Comparison of ENCODE assay signal across 8 cellular contexts in the genomic region with DNA sequence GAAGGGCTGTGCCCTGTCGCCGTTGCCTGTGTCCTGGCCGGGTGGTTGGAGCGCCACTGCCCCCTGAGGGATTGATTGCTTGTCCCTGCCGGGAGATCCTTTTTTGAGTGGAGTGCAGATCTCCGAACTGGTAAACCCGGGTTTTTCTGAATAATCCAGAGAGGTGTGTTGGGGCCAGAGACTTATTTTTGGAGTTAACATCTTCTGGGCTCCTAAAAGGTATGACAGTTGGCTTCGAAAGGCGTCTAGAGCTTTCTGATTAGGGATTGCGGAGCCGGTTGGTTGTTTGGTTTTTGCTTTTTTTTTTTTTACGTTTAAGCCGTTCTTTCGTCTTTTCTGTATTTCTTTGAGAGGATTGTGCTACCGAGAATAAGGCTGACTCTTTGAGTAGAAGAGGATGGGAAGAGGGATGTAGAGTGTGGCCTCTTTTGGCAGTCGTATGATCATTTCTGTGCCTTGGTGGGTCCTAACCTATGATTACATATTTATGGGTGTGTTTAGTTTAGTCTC. TPM values are rescaled to one million over a fixed set of nuclear protein-coding genes. Genes with fewer than 3 reads are reported as not detected.
DNase-seq lines count a peak whose midpoint lies in the region; ATAC-seq, FAIRE-seq and TF ChIP-seq lines count a peak whose summit lies in the region.

No MANE protein-coding gene starts in this region.

- H3K9ac ChIP-seq in SK-N-MC (ENCODE audit: insufficient read length), result peak overlapping the region; percentile 81
- H3K9ac ChIP-seq in iPS-15b (ENCODE audit: low read depth, low read length), result peak overlapping the region; percentile 90

- H3K9me3 ChIP-seq in SK-N-MC (ENCODE audit: low read depth, low read length) (no peaks in the 10 kb centered on the region), iPS-15b (ENCODE audit: control insufficient read depth, insufficient read depth, low read length) (no peaks in the 10 kb centered on the region), thoracic aorta (no peaks in the 10 kb centered on the region)

- ATAC-seq in thoracic aorta (ENCODE audit: insufficient number of reproducible peaks, low FRiP score, low read depth), result no peak

- H3K36me3 Mint-ChIP-seq in activated naive CD4-positive, alpha-beta T cell treated with anti-CD3 and anti-CD28 coated beads for 36 hours (ENCODE audit: low read depth), result peaks cover 2% of the 10 kb centered on the region

- no peaks in the 10 kb centered on the region for H3K9me3 Mint-ChIP-seq in activated naive CD4-positive, alpha-beta T cell treated with anti-CD3 and anti-CD28 coated beads for 36 hours

- H3K4me3 Mint-ChIP-seq in activated naive CD4-positive, alpha-beta T cell treated with anti-CD3 and anti-CD28 coated beads for 36 hours, result no peak overlapping the region

- H3K27ac Mint-ChIP-seq in activated naive CD4-positive, alpha-beta T cell treated with anti-CD3 and anti-CD28 coated beads for 36 hours, result no peak overlapping the region

- no peak for TF ChIP-seq CTCF in thoracic aorta (IDR thresholded peaks at IDR 0.05)

- CTCF ChIA-PET in activated naive CD4-positive, alpha-beta T cell treated with anti-CD3 and anti-CD28 coated beads for 36 hours (lab: Charles Lee), result interaction anchor here (0.5 to 2.4 kb wide), 9 partner anchors 9 to 177 kb away, joined by 3 to 14 read pairs (median 3); no protein-coding TSS in a partner anchor

- H3K4me1 Mint-ChIP-seq in activated naive CD4-positive, alpha-beta T cell treated with anti-CD3 and anti-CD28 coated beads for 36 hours (ENCODE audit: low read depth), result peaks cover 7% of the 10 kb centered on the region

- peak; percentile 57 for DNase-seq in activated naive CD4-positive, alpha-beta T cell treated with anti-CD3 and anti-CD28 coated beads for 36 hours
- no peak for DNase-seq in activated naive CD4-positive, alpha-beta T cell treated with Interleukin-2 at 50 U/mL for 16 hours
- DNase-seq in SK-N-MC (ENCODE audit: low read depth, low spot score) (no peak), thoracic aorta (ENCODE audit: low spot score) (no peak), H54 (ENCODE audit: insufficient read length, low spot score) (no peak), retina (no peak), NCI-H2081 (lab: John Stamatoyannopoulos, UW) (no peak)

- H3K27ac ChIP-seq in SK-N-MC, result no peak overlapping the region
- H3K27ac ChIP-seq in thoracic aorta, result peak overlapping the region; percentile 89 to 95

- H3K27me3 ChIP-seq in iPS-15b (ENCODE audit: control insufficient read depth, insufficient read depth, low read length) (no peaks in the 10 kb centered on the region), thoracic aorta (replicated peaks; ENCODE audit: insufficient read depth) (no peaks in the 10 kb centered on the region)

- H3K4me1 ChIP-seq in iPS-15b (ENCODE audit: control insufficient read depth, insufficient read depth, low read length), result peaks cover 2% of the 10 kb centered on the region
- peaks cover 22 to 44% of the 10 kb centered on the region in 2 donors for H3K4me1 ChIP-seq in thoracic aorta (ENCODE audit: control insufficient read depth in 1 of 2, low read depth in 2 of 2)

- FAIRE-seq in H54 (lab: Jason Lieb, UNC), result no peak

- no peaks in the 10 kb centered on the region for H3K27me3 Mint-ChIP-seq in activated naive CD4-positive, alpha-beta T cell treated with anti-CD3 and anti-CD28 coated beads for 36 hours (ENCODE audit: low read depth)

- intact Hi-C loops in activated naive CD4-positive, alpha-beta T cell treated with anti-CD3 and anti-CD28 coated beads for 36 hours (cut with micrococcal nuclease), result loop anchor here (1.0 to 5.0 kb wide), 11 partner anchors 24 to 530 kb away; a partner anchor contains a TSS

- no peak for TF ChIP-seq POLR2A in H54 (IDR thresholded peaks at IDR 0.05; ENCODE audit: low read depth, low read length)

- H3K4me3 ChIP-seq in SK-N-MC, result peak overlapping the region; percentile 90
- H3K4me3 ChIP-seq in iPS-15b (ENCODE audit: low read depth, low read length), result peak overlapping the region; percentile 90
- peak overlapping the region; percentile 95 for H3K4me3 ChIP-seq in thoracic aorta

- H3K36me3 ChIP-seq in SK-N-MC (ENCODE audit: insufficient read depth, low read length) (0 out of 2 replicates have a peak, but pooled peaks cover 4% of the 10 kb centered on the region), iPS-15b (ENCODE audit: control insufficient read depth, insufficient read depth, low read length) (no peaks in the 10 kb centered on the region), thoracic aorta (no peaks in the 10 kb centered on the region)

RNA-seq across cellular contexts. Expression of a gene that starts 0.8 kb away (rescaled TPM):
- 10 to 100 TPM; 12.5 to 12.9 TPM for total RNA-seq in activated naive CD4-positive, alpha-beta T cell treated with anti-CD3 and anti-CD28 coated beads for 36 hours
- 10 to 100 TPM; 15.7 to 22.5 TPM for total RNA-seq in thoracic aorta
